25 cellular contexts compared by ENCODE assay signal in the genomic region with DNA sequence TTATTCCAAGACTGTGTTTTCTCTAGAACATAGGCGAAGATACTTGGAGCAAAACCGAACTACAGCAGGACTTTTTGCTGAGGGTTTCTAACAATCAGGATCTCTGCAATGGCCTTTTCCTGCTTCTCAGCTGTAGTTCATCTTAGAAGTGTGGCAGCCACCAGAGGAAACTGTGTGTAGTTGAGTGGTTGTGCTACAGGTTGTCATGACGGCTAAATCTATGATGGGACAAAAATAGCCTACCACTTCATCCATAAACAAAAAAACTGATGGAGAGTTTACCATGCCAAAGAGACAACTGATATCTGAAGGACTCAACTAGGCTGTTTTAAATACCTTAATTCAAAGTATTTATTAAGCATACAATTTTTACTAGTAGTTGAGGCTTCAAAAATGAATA.
"Had no signal": no experiment of that assay in that cellular context is flagged by ENCODE, and none has a peak within 500 bp of the region (broad histone marks: within the 10 kb centered on the region; RNA-seq: fewer than 3 reads in every experiment).

No MANE protein-coding gene starts in this region.

- H3K4me3 ChIP-seq: pancreas, prostate gland, right lobe of liver, sigmoid colon, stomach, thoracic aorta, thyroid gland, tibial nerve, upper lobe of left lung, vagina had no signal

- H3K27me3 ChIP-seq: neutrophil, pancreas, right lobe of liver, sigmoid colon, stomach, thyroid gland, tibial nerve, upper lobe of left lung, vagina had no signal

- H3K4me1 ChIP-seq: pancreas, prostate gland, right lobe of liver, sigmoid colon, stomach, thyroid gland, tibial nerve, upper lobe of left lung, vagina had no signal

- DNase-seq: nephron progenitor cell; nucleus accumbens; pancreas; retina; right cardiac atrium; right lobe of liver; sigmoid colon; small intestine; stimulated activated CD4-positive, alpha-beta T cell treated with anti-CD3 and anti-CD28 coated beads, Interleukin-15, amount 100 ng/mL, for 24 hours; stimulated activated CD4-positive, alpha-beta T cell treated with anti-CD3 and anti-CD28 coated beads, Interleukin-2, amount 100 ng/mL, for 24 hours; stimulated activated CD4-positive, alpha-beta T cell treated with anti-CD3 and anti-CD28 coated beads, Interleukin-2, amount 100 ng/mL, for 48 hours; stimulated activated CD4-positive, alpha-beta T cell treated with anti-CD3 and anti-CD28 coated beads, Interleukin-4, amount 100 ng/mL, for 24 hours; stimulated activated naive B cell treated with anti-CD40 and anti-IgM and Interleukin-4, amounts not matched to agents 10 μg/mL and 1 μg/mL and 100 μg/mL, for 72 hours; stimulated activated naive CD4-positive, alpha-beta T cell treated with Interleukin-2 at 50 U/mL for 16 hours; stomach; thyroid gland; trophoblast cell; upper lobe of left lung had no signal

- H3K9me3 ChIP-seq: neutrophil, pancreas, prostate gland, right lobe of liver, sigmoid colon, stomach, thoracic aorta, thyroid gland, tibial nerve, upper lobe of left lung, vagina had no signal

- H3K27ac ChIP-seq: neutrophil, pancreas, prostate gland, right lobe of liver, sigmoid colon, stomach, thoracic aorta, thyroid gland, tibial nerve, vagina had no signal

- ATAC-seq: natural killer cell treated with Interleukin-12 subunit alpha and Interleukin-12 subunit beta and Interleukin-15 and Interleukin-18, amount 100 ng/mL, for 72 hours; stimulated activated effector memory CD8-positive, alpha-beta T cell treated with anti-CD3 and anti-CD28 coated beads, Interleukin-12 subunit alpha, Interleukin-12 subunit beta, amount 100 ng/mL, for 72 hours; stimulated activated naive B cell treated with anti-CD40 and anti-IgM and Interleukin-4, amounts not matched to agents 10 μg/mL and 1 μg/mL and 100 μg/mL, for 72 hours had no signal

- H3K36me3 ChIP-seq: neutrophil, pancreas, prostate gland, right lobe of liver, sigmoid colon, stomach, thoracic aorta, thyroid gland, tibial nerve, upper lobe of left lung, vagina had no signal
